Comparison of ENCODE assay signal across 8 cellular contexts in the genomic region with DNA sequence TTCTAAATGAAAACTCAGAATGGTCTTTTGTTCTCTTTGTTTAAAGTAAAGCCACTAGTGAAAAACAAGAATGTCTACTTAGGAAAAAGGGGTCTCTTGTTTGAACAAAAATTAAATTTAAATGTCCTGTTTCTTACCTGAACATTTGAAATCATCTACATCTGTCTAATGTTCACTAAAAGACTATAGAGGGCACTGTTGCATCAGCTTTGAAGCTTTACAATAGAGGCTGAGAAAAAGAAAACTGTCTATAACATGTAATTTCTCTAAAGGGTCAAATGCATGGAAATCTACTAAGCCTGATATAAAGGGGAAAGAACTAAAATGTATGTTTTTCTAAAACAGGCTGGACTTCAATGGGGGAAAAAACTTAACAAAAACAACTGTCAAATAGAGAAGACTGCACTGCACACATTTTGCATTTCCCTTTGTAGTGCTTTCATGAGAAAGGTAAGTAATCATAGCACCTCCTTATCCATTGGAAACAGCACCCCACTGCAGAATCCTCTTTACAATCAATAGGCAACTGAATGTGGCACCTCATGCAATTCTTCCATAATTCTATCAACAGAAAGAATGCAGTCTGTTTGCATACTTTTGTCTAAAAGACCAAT. TPM values are rescaled to one million over a fixed set of nuclear protein-coding genes. Genes with fewer than 3 reads are reported as not detected.
DNase-seq lines count a peak whose midpoint lies in the region; ATAC-seq and TF ChIP-seq lines count a peak whose summit lies in the region.

No MANE protein-coding gene starts in this region.

- no peaks in the 10 kb centered on the region for H3K36me3 Mint-ChIP-seq in central memory CD8-positive, alpha-beta T cell (ENCODE audit: insufficient read depth)

- H3K27me3 ChIP-seq in cardiac muscle cell (no peaks in the 10 kb centered on the region), lung (ENCODE audit: control insufficient read depth, insufficient read depth) (no peaks in the 10 kb centered on the region)

- no peaks in the 10 kb centered on the region for H3K9me3 Mint-ChIP-seq in central memory CD8-positive, alpha-beta T cell

- TF ChIP-seq CTCF in cardiac muscle cell (IDR thresholded peaks at IDR 0.05; ENCODE audit: low read depth, low read length) (peak; percentile 62), lung (IDR thresholded peaks at IDR 0.05; ENCODE audit: control extremely low read depth, extremely low read depth) (peak; percentile 30)

- H3K9me3 ChIP-seq in cardiac muscle cell (ENCODE audit: low read depth) (no peaks in the 10 kb centered on the region), lung (ENCODE audit: control insufficient read depth in 2 of 2, insufficient read depth in 1 of 2, low read length in 1 of 2) (no peaks in the 10 kb centered on the region)

- H3K27ac ChIP-seq in cardiac muscle cell, result no peak overlapping the region
- H3K27ac ChIP-seq in lung (ENCODE audit: low read depth in 1 of 2, low read length in 1 of 2), result no peak overlapping the region

- ATAC-seq in HG03060 (IDR thresholded peaks at IDR 0.05; ENCODE audit: low read depth, unreplicated experiment) (peak; percentile 57), lung (ENCODE audit: insufficient read depth, low FRiP score) (peak; percentile 58)
- ATAC-seq in central memory CD8-positive, alpha-beta T cell (replicated peaks; ENCODE audit: extremely low read depth, poor library complexity, severe bottlenecking), result peak; percentile 60

- DNase-seq in cardiac muscle cell (ENCODE audit: low read depth in 1 of 2, low spot score in 1 of 2), result peak; percentile 72 to 77
- no peak for DNase-seq in cardiac septum (ENCODE audit: low spot score)
- DNase-seq in NCI-H345 (lab: John Stamatoyannopoulos, UW), result peak; percentile 21
- DNase-seq in central memory CD8-positive, alpha-beta T cell (ENCODE audit: low spot score in 2 of 2), result no peak
- no peak for DNase-seq in lung (ENCODE audit: low spot score)
- DNase-seq in iPS-NIHi7 (ENCODE audit: extremely low spot score), result no peak
- no peak for DNase-seq in D341Med (ENCODE audit: low spot score)

- intact Hi-C loops in cardiac septum (cut with DNase I), result loop anchor here (5.0 to 10.0 kb wide), 3 partner anchors 233 to 1615 kb away; no protein-coding TSS in a partner anchor

- H3K36me3 ChIP-seq in cardiac muscle cell, result no peaks in the 10 kb centered on the region
- no peaks in the 10 kb centered on the region for H3K36me3 ChIP-seq in lung (ENCODE audit: control insufficient read depth in 2 of 2, insufficient read depth in 2 of 2, low read length in 2 of 2)

- peaks cover 32% of the 10 kb centered on the region for H3K4me1 ChIP-seq in cardiac muscle cell (ENCODE audit: low read depth)
- H3K4me1 ChIP-seq in lung (ENCODE audit: control insufficient read depth in 2 of 2, insufficient read depth in 2 of 2, low read length in 2 of 2), result no peaks in the 10 kb centered on the region

- H3K4me3 ChIP-seq in cardiac muscle cell (no peak overlapping the region), lung (no peak overlapping the region)

- no peak overlapping the region for H3K4me3 Mint-ChIP-seq in central memory CD8-positive, alpha-beta T cell

- H3K4me1 Mint-ChIP-seq in central memory CD8-positive, alpha-beta T cell, result no peaks in the 10 kb centered on the region

- H3K27ac Mint-ChIP-seq in central memory CD8-positive, alpha-beta T cell (ENCODE audit: low read depth), result no peak overlapping the region

- H3K27me3 Mint-ChIP-seq in central memory CD8-positive, alpha-beta T cell, result no peaks in the 10 kb centered on the region

RNA-seq across cellular contexts. Expression of gene DPH6, which starts 26.3 kb away (rescaled TPM):
- total RNA-seq in cardiac muscle cell (3.7 and 7.8 TPM in 2 replicates), cardiac septum (19.7 TPM), lung (10 to 100 TPM; 20.9 to 55.1 TPM)
- polyA plus RNA-seq in cardiac muscle cell (9.8 and 18.5 TPM in 2 replicates), lung (1 to 10 TPM; 5.5 to 8.7 TPM)

Comparison
In these comparisons a context has a peak if more than half of its experiments do, and no peak if none do; other contexts are left out.
1. DNase-seq: peak in cardiac muscle cell (2 of 2) and NCI-H345 (single experiment); none in cardiac septum (single experiment), central memory CD8-positive, alpha-beta T cell (0 of 2), lung (single experiment), iPS-NIHi7 (single experiment) and D341Med (single experiment).
2. Peak in every context shown above with its lines, with median percentiles within 50 percentile points of each other: ATAC-seq.